Comparison of ENCODE assay signal across 8 cellular contexts in genomic region chr1:32334274-32334861, GRCh38. TPM values are rescaled to one million over a fixed set of nuclear protein-coding genes. Genes with fewer than 3 reads are reported as not detected.
DNase-seq lines count a peak whose midpoint lies in the region; ATAC-seq and TF ChIP-seq lines count a peak whose summit lies in the region.

No MANE protein-coding gene starts in this region.

- peak overlapping the region; percentile 52 for H3K4me3 Mint-ChIP-seq in MCF 10A (ENCODE audit: unreplicated experiment)
- H3K4me3 Mint-ChIP-seq in activated T-helper 17 cell treated with anti-CD3 and anti-CD28 coated beads, Interleukin-2, amount 50 U/mL, for 72 hours = peak overlapping the region; percentile 74

- TF ChIP-seq EP300 in upper lobe of left lung (IDR thresholded peaks at IDR 0.05) = no peak

- peaks cover 3% of the 10 kb centered on the region for H3K36me3 ChIP-seq in mammary epithelial cell (ENCODE audit: insufficient read depth, low read length)
- H3K36me3 ChIP-seq in upper lobe of left lung = peaks cover 14 to 42% (median 27%) of the 10 kb centered on the region in 4 donors

- DNase-seq in MCF 10A (ENCODE audit: unreplicated experiment) (no peak), mammary epithelial cell (no peak), left lobe of liver (ENCODE audit: low spot score) (no peak), upper lobe of left lung (no peak)

- TF ChIP-seq POLR2A in upper lobe of left lung (IDR thresholded peaks at IDR 0.05) = no peak

- BruUV-seq in MCF 10A (replicated peaks; lab: Mats Ljungman, UMichigan) (no TSS peak), mammary epithelial cell (replicated peaks; lab: Mats Ljungman, UMichigan) (no TSS peak)

- H4K20me1 ChIP-seq in mammary epithelial cell (ENCODE audit: insufficient read depth, low read length) = no peaks in the 10 kb centered on the region

- H3K27ac Mint-ChIP-seq in MCF 10A (ENCODE audit: low read depth, unreplicated experiment) = no peak overlapping the region
- peak overlapping the region; percentile 56 for H3K27ac Mint-ChIP-seq in activated T-helper 17 cell treated with anti-CD3 and anti-CD28 coated beads, Interleukin-2, amount 50 U/mL, for 72 hours

- no peak overlapping the region for H3K27ac ChIP-seq in mammary epithelial cell (ENCODE audit: insufficient read depth, low read depth, low read length)
- peak overlapping the region in 2 of 4 donors; percentile 83 to 89 for H3K27ac ChIP-seq in upper lobe of left lung

- no peaks in the 10 kb centered on the region for H3K79me2 ChIP-seq in mammary epithelial cell (ENCODE audit: insufficient read depth, low read length)

- no peaks in the 10 kb centered on the region for H3K9me3 Mint-ChIP-seq in MCF 10A (ENCODE audit: unreplicated experiment)
- no peaks in the 10 kb centered on the region for H3K9me3 Mint-ChIP-seq in activated T-helper 17 cell treated with anti-CD3 and anti-CD28 coated beads, Interleukin-2, amount 50 U/mL, for 72 hours

- CTCF ChIA-PET in MCF 10A (lab: Yijun Ruan, JAX) = no interaction called here
- CTCF ChIA-PET in mammary epithelial cell (lab: Charles Lee; ENCODE audit: low non-redundant PET) = no interaction called here

- no peaks in the 10 kb centered on the region for H3K27me3 Mint-ChIP-seq in MCF 10A (ENCODE audit: insufficient read depth, unreplicated experiment)
- no peaks in the 10 kb centered on the region for H3K27me3 Mint-ChIP-seq in activated T-helper 17 cell treated with anti-CD3 and anti-CD28 coated beads, Interleukin-2, amount 50 U/mL, for 72 hours

- TF ChIP-seq CTCF in MCF 10A (IDR thresholded peaks at IDR 0.05; ENCODE audit: unreplicated experiment) (no peak), mammary epithelial cell (conservative IDR thresholded peaks at IDR 0.05 in 1 of 2, IDR thresholded peaks at IDR 0.05 in 1 of 2; ENCODE audit: extremely low read depth in 1 of 2, insufficient read depth in 1 of 2, low read depth in 1 of 2, low read length in 2 of 2) (no peak), upper lobe of left lung (IDR thresholded peaks at IDR 0.05) (no peak)

- dilution Hi-C loops in mammary epithelial cell (cut with HindIII; ENCODE audit: low sequenced_read_pairs) = no loop called here

- no peaks in the 10 kb centered on the region for H3K4me1 Mint-ChIP-seq in MCF 10A (ENCODE audit: insufficient read depth, unreplicated experiment)
- H3K4me1 Mint-ChIP-seq in activated T-helper 17 cell treated with anti-CD3 and anti-CD28 coated beads, Interleukin-2, amount 50 U/mL, for 72 hours = peaks cover 26% of the 10 kb centered on the region

- WGBS in mammary epithelial cell (ENCODE audit: low coverage, missing lambda C conversion rate) = 88% methylated on average over 3 of the region's 9 CpGs
- 35 to 40% methylated on average over 2 to 9 of the region's 9 CpGs for WGBS in upper lobe of left lung, 2 donors

- POLR2A ChIA-PET in MCF 10A (lab: Yijun Ruan, JAX) = no interaction called here

- no peak overlapping the region for H3K9ac ChIP-seq in mammary epithelial cell (ENCODE audit: insufficient read depth, low read length)

- H3K4me2 ChIP-seq in mammary epithelial cell (ENCODE audit: insufficient read depth, low read depth, low read length) = no peak overlapping the region

- intact Hi-C loops in MCF 10A (cut with micrococcal nuclease) (no loop called here), mammary epithelial cell (cut with micrococcal nuclease) (no loop called here)

- in situ Hi-C loops in mammary epithelial cell (cut with MboI; ENCODE audit: low sequenced_read_pairs in 2 of 2) = no loop called here

- H3K4me1 ChIP-seq in mammary epithelial cell (ENCODE audit: insufficient read depth, low read length) (peaks cover 46% of the 10 kb centered on the region), upper lobe of left lung (peaks cover 41 to 59% (median 47%) of the 10 kb centered on the region in 4 donors)

- no peaks in the 10 kb centered on the region for H3K27me3 ChIP-seq in mammary epithelial cell (ENCODE audit: insufficient read depth, low read length)
- no peaks in the 10 kb centered on the region for H3K27me3 ChIP-seq in upper lobe of left lung

- no peak overlapping the region for H3K4me3 ChIP-seq in mammary epithelial cell (replicated peaks in 1 of 3; ENCODE audit: insufficient read depth in 1 of 3, low read depth in 2 of 3, low read length in 3 of 3)
- peak overlapping the region in 3 of 4 donors; percentile 63 to 87 (median 76) for H3K4me3 ChIP-seq in upper lobe of left lung

- ATAC-seq in activated T-helper 17 cell treated with anti-CD3 and anti-CD28 coated beads, Interleukin-2, amount 50 U/mL, for 72 hours (replicated peaks) = no peak
- ATAC-seq in left lobe of liver (peak; percentile 3), upper lobe of left lung (ENCODE audit: low FRiP score in 2 of 2) (no peak), GM19467 (IDR thresholded peaks at IDR 0.05; ENCODE audit: unreplicated experiment) (no peak), HG03175 (IDR thresholded peaks at IDR 0.05; ENCODE audit: unreplicated experiment) (no peak), GM21515 (IDR thresholded peaks at IDR 0.05; ENCODE audit: unreplicated experiment) (no peak)

- H3K36me3 Mint-ChIP-seq in MCF 10A (ENCODE audit: insufficient read depth, unreplicated experiment) = peaks cover 17% of the 10 kb centered on the region
- H3K36me3 Mint-ChIP-seq in activated T-helper 17 cell treated with anti-CD3 and anti-CD28 coated beads, Interleukin-2, amount 50 U/mL, for 72 hours (ENCODE audit: low read depth) = peaks cover 43% of the 10 kb centered on the region

- no peak overlapping the region for H2AFZ ChIP-seq in mammary epithelial cell (ENCODE audit: low read depth, low read length)

- H3K9me3 ChIP-seq in mammary epithelial cell (replicated peaks; ENCODE audit: insufficient read depth, low read length) (no peaks in the 10 kb centered on the region), upper lobe of left lung (no peaks in the 10 kb centered on the region)

RNA-seq across cellular contexts. Expression of gene MARCKSL1, which starts 1.7 kb away (rescaled TPM):
- total RNA-seq in MCF 10A (2022) (0.65 and 1.0 TPM in 2 replicates), mammary epithelial cell (10 to 100 TPM; 13.0 to 16.1 TPM), left lobe of liver (13.6 TPM), upper lobe of left lung (10 to 100 TPM in 2 of 6 donors, 1 to 10 TPM in 4; 1.0 to 56.9 (median 9.4) TPM)
- polyA plus RNA-seq in mammary epithelial cell = 15.3 TPM
- 13.9 TPM for polyA minus RNA-seq in mammary epithelial cell
- total RNA-seq in activated T-helper 17 cell treated with anti-CD3 and anti-CD28 coated beads, Interleukin-2, amount 50 U/mL, for 72 hours = 10 to 100 TPM in 1 of 2 donors, 1 to 10 TPM in 1; 7.2 to 15.9 TPM

RNA-seq across cellular contexts. Expression of gene FAM229A, which starts 27.9 kb away (rescaled TPM):
- 13.4 and 19.0 TPM in 2 replicates for total RNA-seq in MCF 10A (2022)
- 1 to 10 TPM; 1.8 to 6.4 TPM for total RNA-seq in mammary epithelial cell
- 1.1 TPM for polyA plus RNA-seq in mammary epithelial cell
- polyA minus RNA-seq in mammary epithelial cell = not detected
- 10 to 100 TPM in 1 of 2 donors, 1 to 10 TPM in 1; 7.7 to 21.6 TPM for total RNA-seq in activated T-helper 17 cell treated with anti-CD3 and anti-CD28 coated beads, Interleukin-2, amount 50 U/mL, for 72 hours
- total RNA-seq in left lobe of liver = 10.0 TPM
- 10 to 100 TPM in 3 of 6 donors, 1 to 10 TPM in 3; 4.3 to 43.0 (median 10.5) TPM for total RNA-seq in upper lobe of left lung

RNA-seq across cellular contexts. Expression of gene TSSK3, which starts 28.0 kb away (rescaled TPM):
- total RNA-seq in MCF 10A (2022) (2.0 and 2.3 TPM in 2 replicates), mammary epithelial cell (1 to 10 TPM; 1.0 to 1.2 TPM), left lobe of liver (1.6 TPM), upper lobe of left lung (1 to 10 TPM in 4 of 6 donors, not detected in 2; 1.2 to 2.3 (median 1.8) TPM)
- polyA plus RNA-seq in mammary epithelial cell = 0.08 TPM
- not detected for polyA minus RNA-seq in mammary epithelial cell
- 1 to 10 TPM in 1 of 2 donors, under 1 TPM in 1; 0.61 to 1.7 TPM for total RNA-seq in activated T-helper 17 cell treated with anti-CD3 and anti-CD28 coated beads, Interleukin-2, amount 50 U/mL, for 72 hours

RNA-seq across cellular contexts. Expression of gene HDAC1, which starts 42.5 kb away (rescaled TPM):
- total RNA-seq in MCF 10A (2022) = 39.7 and 62.9 TPM in 2 replicates
- 10 to 100 TPM; 56.5 to 84.3 TPM for total RNA-seq in mammary epithelial cell
- 120 TPM for polyA plus RNA-seq in mammary epithelial cell
- polyA minus RNA-seq in mammary epithelial cell = 92.7 TPM
- 100 to 1,000 TPM; 171 to 199 TPM for total RNA-seq in activated T-helper 17 cell treated with anti-CD3 and anti-CD28 coated beads, Interleukin-2, amount 50 U/mL, for 72 hours
- 29.8 TPM for total RNA-seq in left lobe of liver
- total RNA-seq in upper lobe of left lung = 10 to 100 TPM; 36.8 to 78.0 (median 48.8) TPM

RNA-seq across cellular contexts. Expression of gene BSDC1, which starts 59.9 kb away (rescaled TPM):
- total RNA-seq in MCF 10A (2022) = 52.6 and 56.2 TPM in 2 replicates
- total RNA-seq in mammary epithelial cell = 10 to 100 TPM; 47.6 to 78.5 TPM
- polyA plus RNA-seq in mammary epithelial cell = 33.2 TPM
- 27.8 TPM for polyA minus RNA-seq in mammary epithelial cell
- total RNA-seq in activated T-helper 17 cell treated with anti-CD3 and anti-CD28 coated beads, Interleukin-2, amount 50 U/mL, for 72 hours = 10 to 100 TPM; 46.1 to 71.6 TPM
- total RNA-seq in left lobe of liver = 58.6 TPM
- 100 to 1,000 TPM in 1 of 6 donors, 10 to 100 TPM in 5; 60.8 to 116 (median 68.9) TPM for total RNA-seq in upper lobe of left lung

Comparison
In these comparisons a context has a peak if more than half of its experiments do, and no peak if none do; other contexts are left out.
1. H3K4me3 ChIP-seq: peak in upper lobe of left lung (3 of 4); none in mammary epithelial cell (0 of 3).